ENCODE assay signal across 1 cellular context in the genomic region with DNA sequence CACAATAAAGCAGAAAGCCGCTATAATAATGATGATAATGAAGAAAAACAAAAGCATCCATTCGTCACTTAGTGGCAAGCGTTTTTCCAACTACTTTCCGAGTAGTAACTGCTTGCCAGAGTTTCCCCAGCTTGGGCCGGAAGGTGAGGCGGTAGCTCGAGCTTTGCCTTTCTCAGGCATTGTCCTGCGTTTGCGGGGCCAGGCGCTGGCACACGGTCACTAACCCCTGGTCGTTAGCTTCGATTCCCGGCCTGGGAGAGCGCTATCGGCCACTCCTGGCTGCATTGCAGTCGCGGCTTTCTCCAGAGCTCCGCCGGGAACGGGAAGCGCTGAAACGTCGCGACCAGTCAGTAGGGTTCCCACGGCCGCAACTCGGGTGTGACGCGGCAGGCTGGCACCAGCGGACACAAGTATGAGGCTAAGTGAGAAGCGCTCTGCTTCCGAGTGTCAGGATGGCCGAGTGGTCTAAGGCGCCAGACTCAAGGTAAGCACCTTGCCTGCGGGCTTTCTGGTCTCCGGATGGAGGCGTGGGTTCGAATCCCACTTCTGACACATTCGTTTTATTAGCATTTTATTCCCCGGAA.
A peak's percentile ranks its signal among the peaks of the same experiment; 100 is the strongest.
TF ChIP-seq lines count a peak whose summit lies in the region.

No MANE protein-coding gene starts in this region.

TF ChIP-seq in HepG2, 621 proteins besides CTCF, POLR2A, EP300 and RAD21 (continued from another document and continues in another):
- TF ChIP-seq, protein P1, sequence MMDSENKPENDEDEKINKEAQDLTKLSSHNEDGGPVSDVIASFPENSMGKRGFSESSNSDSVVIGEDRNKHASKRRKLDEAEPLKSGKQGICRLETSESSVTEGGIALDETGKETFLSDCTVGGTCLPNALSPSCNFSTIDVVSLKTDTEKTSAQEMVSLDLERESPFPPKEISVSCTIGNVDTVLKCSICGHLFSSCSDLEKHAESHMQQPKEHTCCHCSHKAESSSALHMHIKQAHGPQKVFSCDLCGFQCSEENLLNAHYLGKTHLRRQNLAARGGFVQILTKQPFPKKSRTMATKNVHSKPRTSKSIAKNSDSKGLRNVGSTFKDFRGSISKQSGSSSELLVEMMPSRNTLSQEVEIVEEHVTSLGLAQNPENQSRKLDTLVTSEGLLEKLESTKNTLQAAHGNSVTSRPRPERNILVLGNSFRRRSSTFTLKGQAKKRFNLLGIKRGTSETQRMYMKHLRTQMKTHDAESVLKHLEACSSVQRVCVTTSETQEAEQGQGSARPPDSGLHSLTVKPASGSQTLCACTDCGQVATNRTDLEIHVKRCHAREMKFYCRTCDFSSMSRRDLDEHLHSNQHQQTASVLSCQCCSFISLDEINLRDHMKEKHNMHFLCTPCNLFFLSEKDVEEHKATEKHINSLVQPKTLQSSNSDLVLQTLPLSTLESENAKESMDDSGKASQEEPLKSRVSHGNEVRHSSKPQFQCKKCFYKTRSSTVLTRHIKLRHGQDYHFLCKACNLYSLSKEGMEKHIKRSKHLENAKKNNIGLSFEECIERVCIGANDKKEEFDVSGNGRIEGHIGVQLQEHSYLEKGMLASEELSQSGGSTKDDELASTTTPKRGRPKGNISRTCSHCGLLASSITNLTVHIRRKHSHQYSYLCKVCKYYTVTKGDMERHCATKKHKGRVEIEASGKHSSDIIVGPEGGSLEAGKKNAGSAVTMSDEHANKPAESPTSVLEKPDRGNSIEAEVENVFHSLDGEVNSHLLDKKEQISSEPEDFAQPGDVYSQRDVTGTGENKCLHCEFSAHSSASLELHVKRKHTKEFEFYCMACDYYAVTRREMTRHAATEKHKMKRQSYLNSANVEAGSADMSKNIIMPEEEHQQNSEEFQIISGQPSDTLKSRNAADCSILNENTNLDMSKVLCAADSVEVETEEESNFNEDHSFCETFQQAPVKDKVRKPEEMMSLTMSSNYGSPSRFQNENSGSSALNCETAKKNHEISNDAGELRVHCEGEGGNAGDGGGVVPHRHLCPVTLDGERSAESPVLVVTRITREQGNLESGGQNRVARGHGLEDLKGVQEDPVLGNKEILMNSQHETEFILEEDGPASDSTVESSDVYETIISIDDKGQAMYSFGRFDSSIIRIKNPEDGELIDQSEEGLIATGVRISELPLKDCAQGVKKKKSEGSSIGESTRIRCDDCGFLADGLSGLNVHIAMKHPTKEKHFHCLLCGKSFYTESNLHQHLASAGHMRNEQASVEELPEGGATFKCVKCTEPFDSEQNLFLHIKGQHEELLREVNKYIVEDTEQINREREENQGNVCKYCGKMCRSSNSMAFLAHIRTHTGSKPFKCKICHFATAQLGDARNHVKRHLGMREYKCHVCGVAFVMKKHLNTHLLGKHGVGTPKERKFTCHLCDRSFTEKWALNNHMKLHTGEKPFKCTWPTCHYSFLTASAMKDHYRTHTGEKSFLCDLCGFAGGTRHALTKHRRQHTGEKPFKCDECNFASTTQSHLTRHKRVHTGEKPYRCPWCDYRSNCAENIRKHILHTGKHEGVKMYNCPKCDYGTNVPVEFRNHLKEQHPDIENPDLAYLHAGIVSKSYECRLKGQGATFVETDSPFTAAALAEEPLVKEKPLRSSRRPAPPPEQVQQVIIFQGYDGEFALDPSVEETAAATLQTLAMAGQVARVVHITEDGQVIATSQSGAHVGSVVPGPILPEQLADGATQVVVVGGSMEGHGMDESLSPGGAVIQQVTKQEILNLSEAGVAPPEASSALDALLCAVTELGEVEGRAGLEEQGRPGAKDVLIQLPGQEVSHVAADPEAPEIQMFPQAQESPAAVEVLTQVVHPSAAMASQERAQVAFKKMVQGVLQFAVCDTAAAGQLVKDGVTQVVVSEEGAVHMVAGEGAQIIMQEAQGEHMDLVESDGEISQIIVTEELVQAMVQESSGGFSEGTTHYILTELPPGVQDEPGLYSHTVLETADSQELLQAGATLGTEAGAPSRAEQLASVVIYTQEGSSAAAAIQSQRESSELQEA (CRISPR knock-in tag; IDR thresholded peaks at IDR 0.05; ENCODE audit: not compliant biosample characterization): no peak
- TF ChIP-seq ZNF274 (CRISPR knock-in tag; IDR thresholded peaks at IDR 0.05) (peak; percentile 53; the same call in 1 of the 2 replicates), ZBTB20 (CRISPR knock-in tag; IDR thresholded peaks at IDR 0.05; ENCODE audit: borderline replicate concordance, low read depth) (no peak), YY1 (IDR thresholded peaks at IDR 0.05; ENCODE audit: insufficient read depth, insufficient replicate concordance, low read depth, low read length) (peak; percentile 77), NFIC (IDR thresholded peaks at IDR 0.05; ENCODE audit: low read length) (no peak), ONECUT2 (CRISPR knock-in tag; IDR thresholded peaks at IDR 0.05) (no peak), ASH2L (IDR thresholded peaks at IDR 0.05; ENCODE audit: insufficient read length, low read depth, low read length) (peak; percentile 90), MXD4 (CRISPR knock-in tag; IDR thresholded peaks at IDR 0.05) (peak; percentile 56; the same call in 1 of the 2 replicates), KLF16 (CRISPR knock-in tag; IDR thresholded peaks at IDR 0.05) (no peak), ESRRA (CRISPR knock-in tag; IDR thresholded peaks at IDR 0.05; ENCODE audit: low read depth) (no peak), FOXJ3 (CRISPR knock-in tag; IDR thresholded peaks at IDR 0.05; ENCODE audit: borderline replicate concordance) (no peak; the same call in 1 of the 2 replicates), RFXAP (CRISPR knock-in tag; IDR thresholded peaks at IDR 0.05; ENCODE audit: borderline replicate concordance) (peak; percentile 21), KDM3A (CRISPR knock-in tag; IDR thresholded peaks at IDR 0.05; ENCODE audit: low read depth) (no peak), BRCA1 (CRISPR knock-in tag; IDR thresholded peaks at IDR 0.05) (no peak), JUND (CRISPR knock-in tag; IDR thresholded peaks at IDR 0.05) (no peak; the same call in 1 of the 2 replicates), PPARG (CRISPR knock-in tag; conservative IDR thresholded peaks at IDR 0.05) (no peak), HMG20B (CRISPR knock-in tag; conservative IDR thresholded peaks at IDR 0.05) (no peak), ETV5 (CRISPR knock-in tag; IDR thresholded peaks at IDR 0.05; ENCODE audit: borderline replicate concordance) (no peak; the same call in none of the 2 replicates), ZSCAN9 (CRISPR knock-in tag; IDR thresholded peaks at IDR 0.05; ENCODE audit: borderline replicate concordance) (peak; percentile 59; the same call in 1 of the 2 replicates), SKI (IDR thresholded peaks at IDR 0.05; ENCODE audit: partially characterized antibody) (peak; percentile 59), SNRNP70 (IDR thresholded peaks at IDR 0.05; ENCODE audit: low read depth, low read length) (no peak), MEF2D (CRISPR knock-in tag; IDR thresholded peaks at IDR 0.05) (no peak), HOXD1 (CRISPR knock-in tag; IDR thresholded peaks at IDR 0.05) (no peak; the same call in 1 of the 2 replicates), ZNF17 (CRISPR knock-in tag; IDR thresholded peaks at IDR 0.05) (no peak), RELA (CRISPR knock-in tag; IDR thresholded peaks at IDR 0.05) (no peak), KDM5B (CRISPR knock-in tag; IDR thresholded peaks at IDR 0.05; ENCODE audit: borderline replicate concordance) (peak; percentile 91), ZNF468 (CRISPR knock-in tag; IDR thresholded peaks at IDR 0.05) (no peak), ARNTL (CRISPR knock-in tag; IDR thresholded peaks at IDR 0.05) (0 out of 2 replicates have a peak, but pooled peaks have one; percentile 33), ZFP90 (CRISPR knock-in tag; IDR thresholded peaks at IDR 0.05; ENCODE audit: borderline replicate concordance) (0 out of 2 replicates have a peak, but pooled peaks have one; percentile 24), NCOA1 (CRISPR knock-in tag; IDR thresholded peaks at IDR 0.05) (peak; percentile 75; the same call in 1 of the 2 replicates)
- TF ChIP-seq, protein P2, sequence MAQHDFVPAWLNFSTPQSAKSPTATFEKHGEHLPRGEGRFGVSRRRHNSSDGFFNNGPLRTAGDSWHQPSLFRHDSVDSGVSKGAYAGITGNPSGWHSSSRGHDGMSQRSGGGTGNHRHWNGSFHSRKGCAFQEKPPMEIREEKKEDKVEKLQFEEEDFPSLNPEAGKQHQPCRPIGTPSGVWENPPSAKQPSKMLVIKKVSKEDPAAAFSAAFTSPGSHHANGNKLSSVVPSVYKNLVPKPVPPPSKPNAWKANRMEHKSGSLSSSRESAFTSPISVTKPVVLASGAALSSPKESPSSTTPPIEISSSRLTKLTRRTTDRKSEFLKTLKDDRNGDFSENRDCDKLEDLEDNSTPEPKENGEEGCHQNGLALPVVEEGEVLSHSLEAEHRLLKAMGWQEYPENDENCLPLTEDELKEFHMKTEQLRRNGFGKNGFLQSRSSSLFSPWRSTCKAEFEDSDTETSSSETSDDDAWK (CRISPR knock-in tag; IDR thresholded peaks at IDR 0.05): no peak
- TF ChIP-seq, protein P3, sequence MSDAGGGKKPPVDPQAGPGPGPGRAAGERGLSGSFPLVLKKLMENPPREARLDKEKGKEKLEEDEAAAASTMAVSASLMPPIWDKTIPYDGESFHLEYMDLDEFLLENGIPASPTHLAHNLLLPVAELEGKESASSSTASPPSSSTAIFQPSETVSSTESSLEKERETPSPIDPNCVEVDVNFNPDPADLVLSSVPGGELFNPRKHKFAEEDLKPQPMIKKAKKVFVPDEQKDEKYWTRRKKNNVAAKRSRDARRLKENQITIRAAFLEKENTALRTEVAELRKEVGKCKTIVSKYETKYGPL (CRISPR knock-in tag; IDR thresholded peaks at IDR 0.05): no peak; the same call in 1 of the 2 replicates
- TF ChIP-seq, protein P4, sequence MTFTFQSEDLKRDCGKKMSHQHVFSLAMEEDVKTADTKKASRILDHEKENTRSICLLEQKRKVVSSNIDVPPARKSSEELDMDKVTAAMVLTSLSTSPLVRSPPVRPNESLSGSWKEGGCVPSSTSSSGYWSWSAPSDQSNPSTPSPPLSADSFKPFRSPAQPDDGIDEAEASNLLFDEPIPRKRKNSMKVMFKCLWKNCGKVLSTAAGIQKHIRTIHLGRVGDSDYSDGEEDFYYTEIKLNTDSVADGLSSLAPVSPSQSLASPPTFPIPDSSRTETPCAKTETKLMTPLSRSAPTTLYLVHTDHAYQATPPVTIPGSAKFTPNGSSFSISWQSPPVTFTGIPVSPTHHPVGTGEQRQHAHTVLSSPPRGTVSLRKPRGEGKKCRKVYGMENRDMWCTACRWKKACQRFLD (CRISPR knock-in tag; IDR thresholded peaks at IDR 0.05; ENCODE audit: borderline replicate concordance): no peak
- TF ChIP-seq, protein P5, sequence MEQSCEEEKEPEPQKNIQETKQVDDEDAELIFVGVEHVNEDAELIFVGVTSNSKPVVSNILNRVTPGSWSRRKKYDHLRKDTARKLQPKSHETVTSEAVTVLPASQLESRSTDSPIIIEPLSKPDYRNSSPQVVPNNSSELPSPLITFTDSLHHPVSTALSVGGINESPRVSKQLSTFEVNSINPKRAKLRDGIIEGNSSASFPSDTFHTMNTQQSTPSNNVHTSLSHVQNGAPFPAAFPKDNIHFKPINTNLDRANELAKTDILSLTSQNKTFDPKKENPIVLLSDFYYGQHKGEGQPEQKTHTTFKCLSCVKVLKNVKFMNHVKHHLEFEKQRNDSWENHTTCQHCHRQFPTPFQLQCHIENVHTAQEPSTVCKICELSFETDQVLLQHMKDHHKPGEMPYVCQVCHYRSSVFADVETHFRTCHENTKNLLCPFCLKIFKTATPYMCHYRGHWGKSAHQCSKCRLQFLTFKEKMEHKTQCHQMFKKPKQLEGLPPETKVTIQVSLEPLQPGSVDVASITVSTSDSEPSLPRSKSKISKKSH (CRISPR knock-in tag; IDR thresholded peaks at IDR 0.05; ENCODE audit: borderline replicate concordance): 0 out of 2 replicates have a peak, but pooled peaks have one; percentile 58
- TF ChIP-seq, protein P6, sequence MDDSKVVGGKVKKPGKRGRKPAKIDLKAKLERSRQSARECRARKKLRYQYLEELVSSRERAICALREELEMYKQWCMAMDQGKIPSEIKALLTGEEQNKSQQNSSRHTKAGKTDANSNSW (CRISPR knock-in tag; IDR thresholded peaks at IDR 0.05; ENCODE audit: borderline replicate concordance): peak; percentile 2; the same call in 1 of the 2 replicates
- TF ChIP-seq, protein P7, sequence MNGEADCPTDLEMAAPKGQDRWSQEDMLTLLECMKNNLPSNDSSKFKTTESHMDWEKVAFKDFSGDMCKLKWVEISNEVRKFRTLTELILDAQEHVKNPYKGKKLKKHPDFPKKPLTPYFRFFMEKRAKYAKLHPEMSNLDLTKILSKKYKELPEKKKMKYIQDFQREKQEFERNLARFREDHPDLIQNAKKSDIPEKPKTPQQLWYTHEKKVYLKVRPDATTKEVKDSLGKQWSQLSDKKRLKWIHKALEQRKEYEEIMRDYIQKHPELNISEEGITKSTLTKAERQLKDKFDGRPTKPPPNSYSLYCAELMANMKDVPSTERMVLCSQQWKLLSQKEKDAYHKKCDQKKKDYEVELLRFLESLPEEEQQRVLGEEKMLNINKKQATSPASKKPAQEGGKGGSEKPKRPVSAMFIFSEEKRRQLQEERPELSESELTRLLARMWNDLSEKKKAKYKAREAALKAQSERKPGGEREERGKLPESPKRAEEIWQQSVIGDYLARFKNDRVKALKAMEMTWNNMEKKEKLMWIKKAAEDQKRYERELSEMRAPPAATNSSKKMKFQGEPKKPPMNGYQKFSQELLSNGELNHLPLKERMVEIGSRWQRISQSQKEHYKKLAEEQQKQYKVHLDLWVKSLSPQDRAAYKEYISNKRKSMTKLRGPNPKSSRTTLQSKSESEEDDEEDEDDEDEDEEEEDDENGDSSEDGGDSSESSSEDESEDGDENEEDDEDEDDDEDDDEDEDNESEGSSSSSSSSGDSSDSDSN (CRISPR knock-in tag; IDR thresholded peaks at IDR 0.05): peak; percentile 99
- TF ChIP-seq, protein P8, sequence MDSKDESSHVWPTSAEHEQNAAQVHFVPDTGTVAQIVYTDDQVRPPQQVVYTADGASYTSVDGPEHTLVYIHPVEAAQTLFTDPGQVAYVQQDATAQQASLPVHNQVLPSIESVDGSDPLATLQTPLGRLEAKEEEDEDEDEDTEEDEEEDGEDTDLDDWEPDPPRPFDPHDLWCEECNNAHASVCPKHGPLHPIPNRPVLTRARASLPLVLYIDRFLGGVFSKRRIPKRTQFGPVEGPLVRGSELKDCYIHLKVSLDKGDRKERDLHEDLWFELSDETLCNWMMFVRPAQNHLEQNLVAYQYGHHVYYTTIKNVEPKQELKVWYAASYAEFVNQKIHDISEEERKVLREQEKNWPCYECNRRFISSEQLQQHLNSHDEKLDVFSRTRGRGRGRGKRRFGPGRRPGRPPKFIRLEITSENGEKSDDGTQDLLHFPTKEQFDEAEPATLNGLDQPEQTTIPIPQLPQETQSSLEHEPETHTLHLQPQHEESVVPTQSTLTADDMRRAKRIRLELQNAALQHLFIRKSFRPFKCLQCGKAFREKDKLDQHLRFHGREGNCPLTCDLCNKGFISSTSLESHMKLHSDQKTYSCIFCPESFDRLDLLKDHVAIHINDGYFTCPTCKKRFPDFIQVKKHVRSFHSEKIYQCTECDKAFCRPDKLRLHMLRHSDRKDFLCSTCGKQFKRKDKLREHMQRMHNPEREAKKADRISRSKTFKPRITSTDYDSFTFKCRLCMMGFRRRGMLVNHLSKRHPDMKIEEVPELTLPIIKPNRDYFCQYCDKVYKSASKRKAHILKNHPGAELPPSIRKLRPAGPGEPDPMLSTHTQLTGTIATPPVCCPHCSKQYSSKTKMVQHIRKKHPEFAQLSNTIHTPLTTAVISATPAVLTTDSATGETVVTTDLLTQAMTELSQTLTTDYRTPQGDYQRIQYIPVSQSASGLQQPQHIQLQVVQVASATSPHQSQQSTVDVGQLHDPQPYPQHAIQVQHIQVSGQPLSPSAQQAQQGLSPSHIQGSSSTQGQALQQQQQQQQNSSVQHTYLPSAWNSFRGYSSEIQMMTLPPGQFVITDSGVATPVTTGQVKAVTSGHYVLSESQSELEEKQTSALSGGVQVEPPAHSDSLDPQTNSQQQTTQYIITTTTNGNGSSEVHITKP (CRISPR knock-in tag; IDR thresholded peaks at IDR 0.05; ENCODE audit: low read depth): peak; percentile 27; the same call in 1 of the 2 replicates
